1 cellular context compared by ENCODE assay signal in genomic region chr12:66683822-66684221, GRCh38.
A peak's percentile ranks its signal among the peaks of the same experiment; 100 is the strongest.
TF ChIP-seq lines count a peak whose summit lies in the region.

No MANE protein-coding gene starts in this region.

TF ChIP-seq in H1, 55 proteins besides CTCF, POLR2A, EP300 and RAD21:
- no peak for TF ChIP-seq GABPA (IDR thresholded peaks at IDR 0.05; ENCODE audit: borderline replicate concordance, insufficient read depth, low read length)
- no peak for TF ChIP-seq POLR2AphosphoS5 (IDR thresholded peaks at IDR 0.05; ENCODE audit: low read depth, low read length)
- TF ChIP-seq KDM1A (IDR thresholded peaks at IDR 0.05; ENCODE audit: borderline replicate concordance, low read length) = peak; percentile 80; the same call in 1 of the 2 replicates
